In genomic region chrX:53684415-53685192, GRCh38 we compare ENCODE assay signal across 1 cellular context.
TF ChIP-seq lines count a peak whose summit lies in the region.

No MANE protein-coding gene starts in this region.

TF ChIP-seq in PFSK-1, 5 proteins besides CTCF, POLR2A, EP300 and RAD21 (continued from another document):
- no peak for TF ChIP-seq POLR2AphosphoS5 (IDR thresholded peaks at IDR 0.05; ENCODE audit: low read depth, low read length)
